In genomic region chr6:119312875-119313338, GRCh38 we compare ENCODE assay signal across 1 cellular context.
A peak's percentile ranks its signal among the peaks of the same experiment; 100 is the strongest.
TF ChIP-seq lines count a peak whose summit lies in the region.

No MANE protein-coding gene starts in this region.

TF ChIP-seq in K562, 482 proteins besides CTCF, POLR2A, EP300 and RAD21 (continued from another document and continues in another):
- TF ChIP-seq ZNF318 (IDR thresholded peaks at IDR 0.05; ENCODE audit: borderline replicate concordance in 1 of 2, low read depth in 1 of 2), result peak in 1 of 2 experiments; percentile 65; a peak in 1 of 4 replicates
- TF ChIP-seq NR2C2 (CRISPR knock-in tag; IDR thresholded peaks at IDR 0.05), result peak; percentile 76
- TF ChIP-seq NR2C2 (tag; IDR thresholded peaks at IDR 0.05), result peak; percentile 96
- no peak for TF ChIP-seq HOMEZ (CRISPR knock-in tag; IDR thresholded peaks at IDR 0.05)
- no peak for TF ChIP-seq ZNF3 (CRISPR knock-in tag; IDR thresholded peaks at IDR 0.05)
- no peak for TF ChIP-seq MED1 (CRISPR knock-in tag; IDR thresholded peaks at IDR 0.05; ENCODE audit: borderline replicate concordance)
- TF ChIP-seq NFRKB (IDR thresholded peaks at IDR 0.05; ENCODE audit: low read depth), result no peak
- no peak for TF ChIP-seq ZNF707 (CRISPR knock-in tag; conservative IDR thresholded peaks at IDR 0.05)
- TF ChIP-seq ZFP1 (CRISPR knock-in tag; IDR thresholded peaks at IDR 0.05), result no peak
- no peak for TF ChIP-seq CBX8 (IDR thresholded peaks at IDR 0.05; ENCODE audit: borderline replicate concordance, extremely low read depth, low read depth, low read length, poor library complexity, severe bottlenecking)
- no peak for TF ChIP-seq RBM25 (IDR thresholded peaks at IDR 0.05; ENCODE audit: low read depth, low read length, severe bottlenecking)
- no peak for TF ChIP-seq TFE3 (CRISPR knock-in tag; IDR thresholded peaks at IDR 0.05)
- TF ChIP-seq USF2 (CRISPR knock-in tag; IDR thresholded peaks at IDR 0.05), result no peak
- no peak for TF ChIP-seq CTCFL (IDR thresholded peaks at IDR 0.05; ENCODE audit: borderline replicate concordance, insufficient read depth, low read depth, low read length, poor library complexity, severe bottlenecking)
- TF ChIP-seq IRF1 (CRISPR knock-in tag; IDR thresholded peaks at IDR 0.05; ENCODE audit: borderline replicate concordance), result no peak
- TF ChIP-seq RFX7 (CRISPR knock-in tag; IDR thresholded peaks at IDR 0.05), result no peak
- no peak for TF ChIP-seq HOXB6 (CRISPR knock-in tag; IDR thresholded peaks at IDR 0.05; ENCODE audit: borderline replicate concordance)
- peak; percentile 86 for TF ChIP-seq SMAD4 (CRISPR knock-in tag; conservative IDR thresholded peaks at IDR 0.05)
- peak; percentile 83 for TF ChIP-seq EGR1 (conservative IDR thresholded peaks at IDR 0.05)
- no peak for TF ChIP-seq SNAPC5 (CRISPR knock-in tag; IDR thresholded peaks at IDR 0.05)
- peak; percentile 84 for TF ChIP-seq HDAC2 (IDR thresholded peaks at IDR 0.05)
- no peak for TF ChIP-seq FUS (optimal IDR thresholded peaks at IDR 0.05; ENCODE audit: low read depth, low read length)
- TF ChIP-seq, protein P1, sequence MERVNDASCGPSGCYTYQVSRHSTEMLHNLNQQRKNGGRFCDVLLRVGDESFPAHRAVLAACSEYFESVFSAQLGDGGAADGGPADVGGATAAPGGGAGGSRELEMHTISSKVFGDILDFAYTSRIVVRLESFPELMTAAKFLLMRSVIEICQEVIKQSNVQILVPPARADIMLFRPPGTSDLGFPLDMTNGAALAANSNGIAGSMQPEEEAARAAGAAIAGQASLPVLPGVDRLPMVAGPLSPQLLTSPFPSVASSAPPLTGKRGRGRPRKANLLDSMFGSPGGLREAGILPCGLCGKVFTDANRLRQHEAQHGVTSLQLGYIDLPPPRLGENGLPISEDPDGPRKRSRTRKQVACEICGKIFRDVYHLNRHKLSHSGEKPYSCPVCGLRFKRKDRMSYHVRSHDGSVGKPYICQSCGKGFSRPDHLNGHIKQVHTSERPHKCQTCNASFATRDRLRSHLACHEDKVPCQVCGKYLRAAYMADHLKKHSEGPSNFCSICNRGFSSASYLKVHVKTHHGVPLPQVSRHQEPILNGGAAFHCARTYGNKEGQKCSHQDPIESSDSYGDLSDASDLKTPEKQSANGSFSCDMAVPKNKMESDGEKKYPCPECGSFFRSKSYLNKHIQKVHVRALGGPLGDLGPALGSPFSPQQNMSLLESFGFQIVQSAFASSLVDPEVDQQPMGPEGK (CRISPR knock-in tag; IDR thresholded peaks at IDR 0.05; ENCODE audit: borderline replicate concordance), result no peak
- TF ChIP-seq SREBF1 (IDR thresholded peaks at IDR 0.05; ENCODE audit: borderline replicate concordance, low read depth, low read length), result peak; percentile 55; the same call in 1 of the 2 replicates
- no peak for TF ChIP-seq MAFF (IDR thresholded peaks at IDR 0.05; ENCODE audit: low read length)
- no peak for TF ChIP-seq SMC3 (conservative IDR thresholded peaks at IDR 0.05; ENCODE audit: insufficient read depth, low read depth, low read length)
- TF ChIP-seq NUFIP1 (IDR thresholded peaks at IDR 0.05; ENCODE audit: partially characterized antibody), result no peak
- TF ChIP-seq ID3 (CRISPR knock-in tag; IDR thresholded peaks at IDR 0.05), result no peak
- TF ChIP-seq ID3 (tag; IDR thresholded peaks at IDR 0.05), result peak; percentile 98
- no peak; the same call in 1 of the 2 replicates for TF ChIP-seq CREB3L1 (IDR thresholded peaks at IDR 0.05; ENCODE audit: borderline replicate concordance, low read depth)
- no peak for TF ChIP-seq DDX20 (tag; IDR thresholded peaks at IDR 0.05; ENCODE audit: low read depth)
- TF ChIP-seq, protein P2, sequence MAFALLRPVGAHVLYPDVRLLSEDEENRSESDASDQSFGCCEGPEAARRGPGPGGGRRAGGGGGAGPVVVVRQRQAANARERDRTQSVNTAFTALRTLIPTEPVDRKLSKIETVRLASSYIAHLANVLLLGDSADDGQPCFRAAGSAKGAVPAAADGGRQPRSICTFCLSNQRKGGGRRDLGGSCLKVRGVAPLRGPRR (CRISPR knock-in tag; IDR thresholded peaks at IDR 0.05), result 0 out of 2 replicates have a peak, but pooled peaks have one; percentile 36
- peak; percentile 72 for TF ChIP-seq ZFP36 (IDR thresholded peaks at IDR 0.05; ENCODE audit: low read depth, low read length, partially characterized antibody)
- TF ChIP-seq ZNF274 (IDR thresholded peaks at IDR 0.05; ENCODE audit: borderline replicate concordance, low read depth, low read length), result no peak
- no peak for TF ChIP-seq STAG1 (CRISPR knock-in tag; IDR thresholded peaks at IDR 0.05; ENCODE audit: borderline replicate concordance)
- TF ChIP-seq PHF21A (IDR thresholded peaks at IDR 0.05; ENCODE audit: borderline replicate concordance, low read depth), result no peak
- TF ChIP-seq PHB2 (IDR thresholded peaks at IDR 0.05; ENCODE audit: low read depth), result no peak
- no peak for TF ChIP-seq TGIF2 (CRISPR knock-in tag; IDR thresholded peaks at IDR 0.05)
- TF ChIP-seq ZBTB7A (IDR thresholded peaks at IDR 0.05; ENCODE audit: borderline replicate concordance, control insufficient read depth, low read depth, low read length), result no peak
- no peak for TF ChIP-seq SAFB2 (IDR thresholded peaks at IDR 0.05; ENCODE audit: borderline replicate concordance, low read depth, low read length, severe bottlenecking)
- no peak for TF ChIP-seq PTRF (tag; IDR thresholded peaks at IDR 0.05)
- TF ChIP-seq ZNF695 (CRISPR knock-in tag; IDR thresholded peaks at IDR 0.05), result no peak
- peak; percentile 32 for TF ChIP-seq DACH1 (IDR thresholded peaks at IDR 0.05; ENCODE audit: partially characterized antibody)
- peak; percentile 91 to 95 for TF ChIP-seq TBL1XR1 (IDR thresholded peaks at IDR 0.05; ENCODE audit: low read length in 2 of 2)
